ENCODE assay signal across 2 cellular contexts in the genomic region with DNA sequence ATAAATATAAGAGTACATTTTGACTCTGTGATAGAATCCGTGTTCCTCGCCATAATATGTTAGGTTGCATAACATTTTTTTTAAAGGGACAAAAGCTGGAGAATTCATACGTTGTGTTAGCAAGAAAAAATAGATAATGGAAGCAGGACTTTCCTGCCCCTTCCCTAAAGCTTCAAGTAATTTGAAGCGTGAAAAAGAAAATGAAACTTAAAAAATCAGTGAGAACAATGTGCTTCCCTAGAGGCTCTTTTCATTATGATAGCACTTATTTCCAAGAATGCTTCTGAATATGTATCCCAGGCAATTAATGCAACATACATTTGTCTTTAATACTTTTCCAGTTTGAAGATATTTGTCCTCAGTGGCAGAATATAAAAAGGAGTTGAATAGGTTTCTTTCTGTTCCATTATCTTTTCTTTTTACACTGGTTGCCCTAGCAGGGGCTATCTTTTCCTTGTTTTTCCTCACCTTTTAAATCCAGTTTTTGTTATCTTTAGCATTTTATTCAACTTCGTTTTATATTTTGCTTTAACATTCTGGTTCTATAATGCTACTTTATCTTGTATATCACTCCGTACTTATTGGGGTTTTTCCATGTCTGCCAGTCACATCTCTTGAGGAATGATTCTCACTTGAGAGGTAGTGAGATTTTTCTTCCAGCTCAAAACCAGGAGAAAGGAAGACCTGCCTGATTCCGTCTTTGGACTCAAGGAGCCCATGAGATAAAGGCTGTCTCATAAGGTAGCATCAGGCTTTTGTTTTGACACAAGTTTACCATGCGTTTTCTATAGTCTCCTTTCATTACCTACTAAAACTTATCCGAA.
A peak's percentile ranks its signal among the peaks of the same experiment; 100 is the strongest.
TF ChIP-seq lines count a peak whose summit lies in the region.

No MANE protein-coding gene starts in this region.

TF ChIP-seq in A549, 52 proteins besides CTCF, POLR2A, EP300 and RAD21 (continued from another document):
- TF ChIP-seq, protein P1, sequence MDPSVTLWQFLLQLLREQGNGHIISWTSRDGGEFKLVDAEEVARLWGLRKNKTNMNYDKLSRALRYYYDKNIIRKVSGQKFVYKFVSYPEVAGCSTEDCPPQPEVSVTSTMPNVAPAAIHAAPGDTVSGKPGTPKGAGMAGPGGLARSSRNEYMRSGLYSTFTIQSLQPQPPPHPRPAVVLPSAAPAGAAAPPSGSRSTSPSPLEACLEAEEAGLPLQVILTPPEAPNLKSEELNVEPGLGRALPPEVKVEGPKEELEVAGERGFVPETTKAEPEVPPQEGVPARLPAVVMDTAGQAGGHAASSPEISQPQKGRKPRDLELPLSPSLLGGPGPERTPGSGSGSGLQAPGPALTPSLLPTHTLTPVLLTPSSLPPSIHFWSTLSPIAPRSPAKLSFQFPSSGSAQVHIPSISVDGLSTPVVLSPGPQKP (IDR thresholded peaks at IDR 0.05; ENCODE audit: low read depth, low read length) = no peak
- TF ChIP-seq, protein P2, sequence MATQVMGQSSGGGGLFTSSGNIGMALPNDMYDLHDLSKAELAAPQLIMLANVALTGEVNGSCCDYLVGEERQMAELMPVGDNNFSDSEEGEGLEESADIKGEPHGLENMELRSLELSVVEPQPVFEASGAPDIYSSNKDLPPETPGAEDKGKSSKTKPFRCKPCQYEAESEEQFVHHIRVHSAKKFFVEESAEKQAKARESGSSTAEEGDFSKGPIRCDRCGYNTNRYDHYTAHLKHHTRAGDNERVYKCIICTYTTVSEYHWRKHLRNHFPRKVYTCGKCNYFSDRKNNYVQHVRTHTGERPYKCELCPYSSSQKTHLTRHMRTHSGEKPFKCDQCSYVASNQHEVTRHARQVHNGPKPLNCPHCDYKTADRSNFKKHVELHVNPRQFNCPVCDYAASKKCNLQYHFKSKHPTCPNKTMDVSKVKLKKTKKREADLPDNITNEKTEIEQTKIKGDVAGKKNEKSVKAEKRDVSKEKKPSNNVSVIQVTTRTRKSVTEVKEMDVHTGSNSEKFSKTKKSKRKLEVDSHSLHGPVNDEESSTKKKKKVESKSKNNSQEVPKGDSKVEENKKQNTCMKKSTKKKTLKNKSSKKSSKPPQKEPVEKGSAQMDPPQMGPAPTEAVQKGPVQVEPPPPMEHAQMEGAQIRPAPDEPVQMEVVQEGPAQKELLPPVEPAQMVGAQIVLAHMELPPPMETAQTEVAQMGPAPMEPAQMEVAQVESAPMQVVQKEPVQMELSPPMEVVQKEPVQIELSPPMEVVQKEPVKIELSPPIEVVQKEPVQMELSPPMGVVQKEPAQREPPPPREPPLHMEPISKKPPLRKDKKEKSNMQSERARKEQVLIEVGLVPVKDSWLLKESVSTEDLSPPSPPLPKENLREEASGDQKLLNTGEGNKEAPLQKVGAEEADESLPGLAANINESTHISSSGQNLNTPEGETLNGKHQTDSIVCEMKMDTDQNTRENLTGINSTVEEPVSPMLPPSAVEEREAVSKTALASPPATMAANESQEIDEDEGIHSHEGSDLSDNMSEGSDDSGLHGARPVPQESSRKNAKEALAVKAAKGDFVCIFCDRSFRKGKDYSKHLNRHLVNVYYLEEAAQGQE (IDR thresholded peaks at IDR 0.05) = no peak
- TF ChIP-seq CHD4 (IDR thresholded peaks at IDR 0.05; ENCODE audit: borderline replicate concordance) (no peak), ZFP36 (IDR thresholded peaks at IDR 0.05; ENCODE audit: borderline replicate concordance, partially characterized antibody) (no peak), NPAS2 (CRISPR knock-in tag; IDR thresholded peaks at IDR 0.05; ENCODE audit: borderline replicate concordance) (no peak), JUN (IDR thresholded peaks at IDR 0.05) (0 out of 5 replicates have a peak, but pooled peaks of 1 of the 2 experiments have one; percentile 18), TFCP2L1 (CRISPR knock-in tag; IDR thresholded peaks at IDR 0.05) (no peak)

TF ChIP-seq in HEK293, 187 proteins besides CTCF, POLR2A, EP300 and RAD21 (continued from another document):
- TF ChIP-seq, protein P3, sequence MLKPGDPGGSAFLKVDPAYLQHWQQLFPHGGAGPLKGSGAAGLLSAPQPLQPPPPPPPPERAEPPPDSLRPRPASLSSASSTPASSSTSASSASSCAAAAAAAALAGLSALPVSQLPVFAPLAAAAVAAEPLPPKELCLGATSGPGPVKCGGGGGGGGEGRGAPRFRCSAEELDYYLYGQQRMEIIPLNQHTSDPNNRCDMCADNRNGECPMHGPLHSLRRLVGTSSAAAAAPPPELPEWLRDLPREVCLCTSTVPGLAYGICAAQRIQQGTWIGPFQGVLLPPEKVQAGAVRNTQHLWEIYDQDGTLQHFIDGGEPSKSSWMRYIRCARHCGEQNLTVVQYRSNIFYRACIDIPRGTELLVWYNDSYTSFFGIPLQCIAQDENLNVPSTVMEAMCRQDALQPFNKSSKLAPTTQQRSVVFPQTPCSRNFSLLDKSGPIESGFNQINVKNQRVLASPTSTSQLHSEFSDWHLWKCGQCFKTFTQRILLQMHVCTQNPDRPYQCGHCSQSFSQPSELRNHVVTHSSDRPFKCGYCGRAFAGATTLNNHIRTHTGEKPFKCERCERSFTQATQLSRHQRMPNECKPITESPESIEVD (tag by site-specific recombination; IDR thresholded peaks at IDR 0.05) = peak; percentile 60
- no peak for TF ChIP-seq TCF7L2 (IDR thresholded peaks at IDR 0.05; ENCODE audit: borderline replicate concordance, low read depth, low read length)
- TF ChIP-seq ZNF221 (tag by site-specific recombination; IDR thresholded peaks at IDR 0.05; ENCODE audit: borderline replicate concordance) = no peak
- TF ChIP-seq ZNF426 (tag by site-specific recombination; IDR thresholded peaks at IDR 0.05) = no peak
- TF ChIP-seq ZSCAN16 (tag by site-specific recombination; IDR thresholded peaks at IDR 0.05) = no peak
- TF ChIP-seq, protein P4, sequence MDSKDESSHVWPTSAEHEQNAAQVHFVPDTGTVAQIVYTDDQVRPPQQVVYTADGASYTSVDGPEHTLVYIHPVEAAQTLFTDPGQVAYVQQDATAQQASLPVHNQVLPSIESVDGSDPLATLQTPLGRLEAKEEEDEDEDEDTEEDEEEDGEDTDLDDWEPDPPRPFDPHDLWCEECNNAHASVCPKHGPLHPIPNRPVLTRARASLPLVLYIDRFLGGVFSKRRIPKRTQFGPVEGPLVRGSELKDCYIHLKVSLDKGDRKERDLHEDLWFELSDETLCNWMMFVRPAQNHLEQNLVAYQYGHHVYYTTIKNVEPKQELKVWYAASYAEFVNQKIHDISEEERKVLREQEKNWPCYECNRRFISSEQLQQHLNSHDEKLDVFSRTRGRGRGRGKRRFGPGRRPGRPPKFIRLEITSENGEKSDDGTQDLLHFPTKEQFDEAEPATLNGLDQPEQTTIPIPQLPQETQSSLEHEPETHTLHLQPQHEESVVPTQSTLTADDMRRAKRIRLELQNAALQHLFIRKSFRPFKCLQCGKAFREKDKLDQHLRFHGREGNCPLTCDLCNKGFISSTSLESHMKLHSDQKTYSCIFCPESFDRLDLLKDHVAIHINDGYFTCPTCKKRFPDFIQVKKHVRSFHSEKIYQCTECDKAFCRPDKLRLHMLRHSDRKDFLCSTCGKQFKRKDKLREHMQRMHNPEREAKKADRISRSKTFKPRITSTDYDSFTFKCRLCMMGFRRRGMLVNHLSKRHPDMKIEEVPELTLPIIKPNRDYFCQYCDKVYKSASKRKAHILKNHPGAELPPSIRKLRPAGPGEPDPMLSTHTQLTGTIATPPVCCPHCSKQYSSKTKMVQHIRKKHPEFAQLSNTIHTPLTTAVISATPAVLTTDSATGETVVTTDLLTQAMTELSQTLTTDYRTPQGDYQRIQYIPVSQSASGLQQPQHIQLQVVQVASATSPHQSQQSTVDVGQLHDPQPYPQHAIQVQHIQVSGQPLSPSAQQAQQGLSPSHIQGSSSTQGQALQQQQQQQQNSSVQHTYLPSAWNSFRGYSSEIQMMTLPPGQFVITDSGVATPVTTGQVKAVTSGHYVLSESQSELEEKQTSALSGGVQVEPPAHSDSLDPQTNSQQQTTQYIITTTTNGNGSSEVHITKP (tag by site-specific recombination; IDR thresholded peaks at IDR 0.05) = no peak
